Comparison of ENCODE assay signal across 8 cellular contexts in genomic region chr10:87818505-87819273, GRCh38. TPM values are rescaled to one million over a fixed set of nuclear protein-coding genes. Genes with fewer than 3 reads are reported as not detected.
DNase-seq lines count a peak whose midpoint lies in the region; ATAC-seq and TF ChIP-seq lines count a peak whose summit lies in the region.

No MANE protein-coding gene starts in this region.

- H3K36me3 ChIP-seq in Caco-2 (ENCODE audit: control insufficient read depth, insufficient read depth, low read length) (no peaks in the 10 kb centered on the region), SU-DHL-6 (ENCODE audit: low read length) (peaks cover 10% of the 10 kb centered on the region; the same call in 1 of the 2 replicates), skeletal muscle tissue (ENCODE audit: control insufficient read depth in 3 of 3, insufficient read depth in 3 of 3, low read length in 3 of 3) (no peaks in the 10 kb centered on the region)

- H3K4me1 ChIP-seq in Caco-2 (peaks cover 24% of the 10 kb centered on the region), skeletal muscle tissue (ENCODE audit: control insufficient read depth in 3 of 3, insufficient read depth in 3 of 3, low read length in 3 of 3) (peaks cover 10 to 25% (median 16%) of the 10 kb centered on the region in 3 donors)

- peak overlapping the region; percentile 81 for H3K9ac ChIP-seq in SU-DHL-6 (ENCODE audit: low read length)
- H3K9ac ChIP-seq in skeletal muscle tissue (ENCODE audit: low read depth in 1 of 3, low read length in 3 of 3), result peak overlapping the region; percentile 81 to 91 (median 90)

- POLR2A ChIA-PET in Caco-2 (lab: Charles Lee), result interaction anchor here (1.0 to 1.8 kb wide), 2 partner anchors 23 to 43 kb away, joined by 4 to 15 read pairs; no protein-coding TSS in a partner anchor

- no peaks in the 10 kb centered on the region for H3K9me3 Mint-ChIP-seq in Caco-2 (ENCODE audit: unreplicated experiment)

- H3K27ac ChIP-seq in SU-DHL-6 (ENCODE audit: low read depth, low read length), result peak overlapping the region; percentile 61
- H3K27ac ChIP-seq in angular gyrus (ENCODE audit: low read depth, low read length), result peak overlapping the region; percentile 56
- H3K27ac ChIP-seq in skeletal muscle tissue (ENCODE audit: low read depth, low read length), result peak overlapping the region; percentile 90

- peak overlapping the region; percentile 87 for H2AFZ ChIP-seq in SU-DHL-6 (ENCODE audit: low read depth, low read length, severe bottlenecking)

- H3K4me1 Mint-ChIP-seq in Caco-2 (ENCODE audit: low read depth, unreplicated experiment), result peaks cover 17% of the 10 kb centered on the region

- H3K4me3 Mint-ChIP-seq in Caco-2 (ENCODE audit: unreplicated experiment), result peak overlapping the region; percentile 99

- peak; percentile 55 for ATAC-seq in GM19438 (IDR thresholded peaks at IDR 0.05; ENCODE audit: low read depth, unreplicated experiment)
- peak; percentile 23 for ATAC-seq in HG03558 (IDR thresholded peaks at IDR 0.05; ENCODE audit: extremely low read depth, unreplicated experiment)

- H3K9me2 ChIP-seq in SU-DHL-6 (replicated peaks; ENCODE audit: insufficient read depth, low read length), result no peaks in the 10 kb centered on the region

- H3K27me3 Mint-ChIP-seq in Caco-2 (ENCODE audit: insufficient read depth, unreplicated experiment), result no peaks in the 10 kb centered on the region

- H4K20me1 ChIP-seq in SU-DHL-6 (ENCODE audit: low read depth, low read length), result peaks cover 19% of the 10 kb centered on the region

- no peaks in the 10 kb centered on the region for H3K9me3 ChIP-seq in Caco-2
- H3K9me3 ChIP-seq in SU-DHL-6 (ENCODE audit: insufficient read depth, low read length), result no peaks in the 10 kb centered on the region
- H3K9me3 ChIP-seq in iPS-18c (ENCODE audit: control insufficient read depth, insufficient read depth, low read length), result no peaks in the 10 kb centered on the region
- H3K9me3 ChIP-seq in skeletal muscle tissue (ENCODE audit: control insufficient read depth in 3 of 3, low read length in 3 of 3), result no peaks in the 10 kb centered on the region

- TF ChIP-seq CTCF in Caco-2 (IDR thresholded peaks at IDR 0.05; ENCODE audit: insufficient read depth in 1 of 2, low read depth in 1 of 2, low read length in 1 of 2, severe bottlenecking in 1 of 2, unreplicated experiment in 1 of 2) (peak in 1 of 2 experiments; percentile 6), SU-DHL-6 (IDR thresholded peaks at IDR 0.05; ENCODE audit: insufficient read depth, low read length, poor library complexity, severe bottlenecking) (peak; percentile 11)

- DNase-seq in Caco-2 (peak; percentile 36 to 46), T1000 (lab: John Stamatoyannopoulos, UW) (no peak)

- TSS peak; percentile 62 for BruUV-seq in Caco-2 (replicated peaks; lab: Mats Ljungman, UMichigan)

- H3F3A ChIP-seq in SU-DHL-6 (ENCODE audit: insufficient read depth), result 0 out of 2 replicates have a peak, but pooled peaks cover 7% of the 10 kb centered on the region

- peak overlapping the region; percentile 96 for H3K27ac Mint-ChIP-seq in Caco-2 (ENCODE audit: unreplicated experiment)

- peaks cover 5% of the 10 kb centered on the region for H3K36me3 Mint-ChIP-seq in Caco-2 (ENCODE audit: insufficient read depth, unreplicated experiment)

- peak overlapping the region; percentile 66 for H3K4me3 ChIP-seq in Caco-2 (ENCODE audit: low read depth, low read length)
- peak overlapping the region; percentile 75 for H3K4me3 ChIP-seq in SU-DHL-6 (ENCODE audit: insufficient read depth, low read length, poor library complexity, severe bottlenecking)
- H3K4me3 ChIP-seq in iPS-18c (ENCODE audit: insufficient read depth, low read depth, low read length), result peak overlapping the region; percentile 91
- peak overlapping the region; percentile 82 to 98 (median 94) for H3K4me3 ChIP-seq in skeletal muscle tissue (ENCODE audit: low read length in 3 of 3)

- intact Hi-C loops in Caco-2 (cut with micrococcal nuclease; ENCODE audit: unreplicated experiment), result loop anchor here (1.0 to 2.0 kb wide), 2 partner anchors 24 to 44 kb away; partner anchors contain the start of genes KLLN and PTEN

- no peaks in the 10 kb centered on the region for H3K27me3 ChIP-seq in Caco-2 (replicated peaks; ENCODE audit: control insufficient read depth, insufficient read depth, low read length)
- no peaks in the 10 kb centered on the region for H3K27me3 ChIP-seq in SU-DHL-6 (ENCODE audit: low read length)
- no peaks in the 10 kb centered on the region for H3K27me3 ChIP-seq in skeletal muscle tissue (ENCODE audit: control insufficient read depth in 3 of 3, insufficient read depth in 3 of 3, low read length in 3 of 3)

- H3K79me2 ChIP-seq in SU-DHL-6 (ENCODE audit: insufficient read depth, low read length), result peaks cover 43% of the 10 kb centered on the region

- CTCF ChIA-PET in Caco-2 (lab: Charles Lee), result interaction anchor here (0.6 to 2.1 kb wide), 4 partner anchors 32 to 568 kb away, joined by 3 to 4 read pairs (median 4); partner anchors contain the start of genes KLLN and PTEN

- H3K4me2 ChIP-seq in SU-DHL-6 (ENCODE audit: low read depth, low read length, poor library complexity, severe bottlenecking), result peak overlapping the region; percentile 92

RNA-seq across cellular contexts. Expression of gene ATAD1, which starts 0.7 kb away (rescaled TPM):
- total RNA-seq in Caco-2 (2022) (48.8 and 51.6 TPM in 2 replicates), skeletal muscle tissue (20.4 TPM)

RNA-seq across cellular contexts. Expression of gene KLLN, which starts 44.6 kb away (rescaled TPM):
- total RNA-seq in Caco-2 (2022) (1.0 and 1.2 TPM in 2 replicates), skeletal muscle tissue (under 0.01 TPM)

RNA-seq across cellular contexts. Expression of gene PTEN, which starts 44.7 kb away (rescaled TPM):
- total RNA-seq in Caco-2 (2022) (56.3 and 57.1 TPM in 2 replicates), skeletal muscle tissue (76.2 TPM)
